22 cellular contexts compared by ENCODE assay signal in the genomic region with DNA sequence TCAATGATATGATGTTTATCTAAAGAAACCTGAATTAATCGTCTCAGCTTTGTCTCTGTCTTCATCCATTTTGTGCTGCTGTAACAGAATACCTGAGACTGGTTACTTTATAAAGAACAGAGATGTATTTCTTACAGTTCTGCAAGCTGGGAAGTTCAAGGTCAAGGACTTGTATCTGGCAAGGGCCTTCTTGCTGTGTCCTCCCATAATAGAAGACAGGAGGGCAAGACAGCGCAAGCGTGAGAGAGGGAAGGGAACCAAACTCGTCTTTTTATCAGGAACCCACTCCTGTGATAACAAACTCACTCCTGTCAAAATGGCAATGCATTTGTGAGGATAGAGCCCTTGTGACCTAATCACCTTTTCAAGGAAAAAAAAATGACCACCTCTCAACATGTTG.
A peak's percentile ranks its signal among the peaks of the same experiment; 100 is the strongest.
DNase-seq lines count a peak whose midpoint lies in the region; ATAC-seq and TF ChIP-seq lines count a peak whose summit lies in the region.
"Had no signal": no experiment of that assay in that cellular context is flagged by ENCODE, and none has a peak within 500 bp of the region (broad histone marks: within the 10 kb centered on the region; RNA-seq: fewer than 3 reads in every experiment).

No MANE protein-coding gene starts in this region.

- peaks cover 15 to 100% (median 97%) of the 10 kb centered on the region in 9 donors for H3K4me1 ChIP-seq in heart right ventricle
- H3K4me1 ChIP-seq in aorta (ENCODE audit: control insufficient read depth in 1 of 2, insufficient read depth in 2 of 2, low read length in 2 of 2) = peaks cover 17 to 37% of the 10 kb centered on the region in 2 donors

- H3K27me3 Mint-ChIP-seq in progenitor cell of endocrine pancreas = no peaks in the 10 kb centered on the region
- H3K27me3 Mint-ChIP-seq: activated CD4-positive, alpha-beta memory T cell treated with anti-CD3 and anti-CD28 coated beads for 36 hours; activated naive CD4-positive, alpha-beta T cell treated with anti-CD3 and anti-CD28 coated beads, Interleukin-2, amount 10 ng/mL, durations not matched to agents 7 days and 5 days; stimulated activated naive B cell treated with anti-CD40 and anti-IgM and Interleukin-4, amounts not matched to agents 10 μg/mL and 1 μg/mL and 100 μg/mL, for 72 hours had no signal

- H3K4me3 ChIP-seq in heart right ventricle (no peak overlapping the region), aorta (ENCODE audit: low read length in 2 of 2) (no peak overlapping the region)
- H3K4me3 ChIP-seq: BLaER1 treated with 17β-estradiol and CSF1 and Interleukin-3, amounts not matched to agents 10 nM and 100 nM; K562; upper lobe of right lung had no signal

- H3K4me3 Mint-ChIP-seq in progenitor cell of endocrine pancreas (ENCODE audit: low read depth) = no peak overlapping the region
- H3K4me3 Mint-ChIP-seq: activated CD4-positive, alpha-beta memory T cell treated with anti-CD3 and anti-CD28 coated beads for 36 hours; activated naive CD4-positive, alpha-beta T cell treated with anti-CD3 and anti-CD28 coated beads, Interleukin-2, amount 10 ng/mL, durations not matched to agents 7 days and 5 days; stimulated activated naive B cell treated with anti-CD40 and anti-IgM and Interleukin-4, amounts not matched to agents 10 μg/mL and 1 μg/mL and 100 μg/mL, for 72 hours had no signal

- intact Hi-C loops in heart right ventricle (cut with DNase I) (loop anchor here in 2 of 10 donors (5.0 to 10.0 kb wide), 3 partner anchors 274 to 482 kb away; a partner anchor contains a TSS), Right ventricle myocardium superior (cut with DNase I) (no loop called here), aorta (cut with DNase I) (loop anchor here (5.0 to 10.0 kb wide), 2 partner anchors 59 to 112 kb away; no protein-coding TSS in a partner anchor)

- H3K27me3 ChIP-seq in heart right ventricle (no peaks in the 10 kb centered on the region), aorta (ENCODE audit: control insufficient read depth in 1 of 2, insufficient read depth in 2 of 2, low read length in 1 of 2) (no peaks in the 10 kb centered on the region)
- H3K27me3 ChIP-seq: BLaER1 treated with 17β-estradiol and CSF1 and Interleukin-3, amounts not matched to agents 10 nM and 100 nM; upper lobe of right lung had no signal

- no peak for DNase-seq in heart right ventricle
- no peak for DNase-seq in Right ventricle myocardium superior
- no peak for DNase-seq in epithelial cell of prostate (ENCODE audit: low read depth, low spot score)
- no peak for DNase-seq in progenitor cell of endocrine pancreas (ENCODE audit: low spot score, unreplicated experiment)
- no peak for DNase-seq in aorta
- DNase-seq in RKO (ENCODE audit: low spot score) = no peak
- no peak for DNase-seq in NK-92 treated with Interleukin-12 subunit alpha and Interleukin-12 subunit beta, amount 100 ng/mL, for 24 hours (lab: John Stamatoyannopoulos, UW)
- DNase-seq in T1000 (lab: John Stamatoyannopoulos, UW) = no peak
- DNase-seq: activated CD4-positive, alpha-beta memory T cell treated with anti-CD3 and anti-CD28 coated beads for 36 hours; activated naive CD4-positive, alpha-beta T cell treated with anti-CD3 and anti-CD28 coated beads, Interleukin-2, amount 10 ng/mL, durations not matched to agents 7 days and 5 days; activated T-cell treated with anti-CD3 and anti-CD28 coated beads for 4 hours; cortex of kidney; MV-4-11; NCI-H2029; NCI-H510A; RPMI8226; stimulated activated naive B cell treated with anti-CD40 and anti-IgM and Interleukin-4, amounts not matched to agents 10 μg/mL and 1 μg/mL and 100 μg/mL, for 72 hours; SW 1271; upper lobe of right lung; WERI-Rb-1 had no signal

- TF ChIP-seq CTCF in heart right ventricle (IDR thresholded peaks at IDR 0.05) (no peak), progenitor cell of endocrine pancreas (IDR thresholded peaks at IDR 0.05; ENCODE audit: unreplicated experiment) (no peak)

- H3K36me3 Mint-ChIP-seq in progenitor cell of endocrine pancreas (ENCODE audit: insufficient read depth) = peaks cover 39% of the 10 kb centered on the region

- H3K27ac ChIP-seq in heart right ventricle (peak overlapping the region; percentile 38 to 88 (median 80)), epithelial cell of prostate (peak overlapping the region; percentile 72), aorta (ENCODE audit: low read depth in 1 of 2, low read length in 2 of 2) (peak overlapping the region; percentile 8 to 25)
- H3K27ac ChIP-seq: WERI-Rb-1 had no signal

- WGBS in heart right ventricle, 2 donors = 76% methylated on average over 4 of the region's 4 CpGs
- 72 to 76% methylated on average over 4 of the region's 4 CpGs for WGBS in aorta, 2 donors

- no peaks in the 10 kb centered on the region for H3K9me3 ChIP-seq in heart right ventricle
- H3K9me3 ChIP-seq in aorta (ENCODE audit: control insufficient read depth, low read length) = no peaks in the 10 kb centered on the region
- H3K9me3 ChIP-seq: BLaER1 treated with 17β-estradiol and CSF1 and Interleukin-3, amounts not matched to agents 10 nM and 100 nM; upper lobe of right lung had no signal

- H3K36me3 ChIP-seq in heart right ventricle (peaks cover 0 to 75% (median 0%) of the 10 kb centered on the region in 9 donors), aorta (ENCODE audit: control insufficient read depth in 1 of 2, insufficient read depth in 2 of 2, low read length in 1 of 2) (no peaks in the 10 kb centered on the region)

- peak overlapping the region; percentile 49 for H3K27ac Mint-ChIP-seq in progenitor cell of endocrine pancreas
- H3K27ac Mint-ChIP-seq: activated CD4-positive, alpha-beta memory T cell treated with anti-CD3 and anti-CD28 coated beads for 36 hours; activated naive CD4-positive, alpha-beta T cell treated with anti-CD3 and anti-CD28 coated beads, Interleukin-2, amount 10 ng/mL, durations not matched to agents 7 days and 5 days; stimulated activated naive B cell treated with anti-CD40 and anti-IgM and Interleukin-4, amounts not matched to agents 10 μg/mL and 1 μg/mL and 100 μg/mL, for 72 hours had no signal

- H3K9me3 Mint-ChIP-seq in progenitor cell of endocrine pancreas (ENCODE audit: low read depth) = no peaks in the 10 kb centered on the region
- H3K9me3 Mint-ChIP-seq: activated CD4-positive, alpha-beta memory T cell treated with anti-CD3 and anti-CD28 coated beads for 36 hours; activated naive CD4-positive, alpha-beta T cell treated with anti-CD3 and anti-CD28 coated beads, Interleukin-2, amount 10 ng/mL, durations not matched to agents 7 days and 5 days; stimulated activated naive B cell treated with anti-CD40 and anti-IgM and Interleukin-4, amounts not matched to agents 10 μg/mL and 1 μg/mL and 100 μg/mL, for 72 hours had no signal

- ATAC-seq in heart right ventricle (no peak), Right ventricle myocardium superior (ENCODE audit: poor library complexity) (no peak), aorta (ENCODE audit: low FRiP score) (no peak)
- ATAC-seq: K562; stimulated activated naive B cell treated with anti-CD40 and anti-IgM and Interleukin-4, amounts not matched to agents 10 μg/mL and 1 μg/mL and 100 μg/mL, for 72 hours; upper lobe of right lung had no signal

- peaks cover 17% of the 10 kb centered on the region for H3K4me1 Mint-ChIP-seq in progenitor cell of endocrine pancreas (ENCODE audit: low read depth)
- H3K4me1 Mint-ChIP-seq: activated naive CD4-positive, alpha-beta T cell treated with anti-CD3 and anti-CD28 coated beads, Interleukin-2, amount 10 ng/mL, durations not matched to agents 7 days and 5 days had no signal

Comparison
In these comparisons a context has a peak if more than half of its experiments do, and no peak if none do; other contexts are left out.
1. H3K27ac ChIP-seq: peak in every context shown above with its lines; median percentile 80 in heart right ventricle; 72 in epithelial cell of prostate; 16 in aorta.